Comparison of ENCODE assay signal across 21 cellular contexts in genomic region chr3:13634615-13635014, GRCh38.
DNase-seq lines count a peak whose midpoint lies in the region; ATAC-seq and TF ChIP-seq lines count a peak whose summit lies in the region.
"Had no signal": no experiment of that assay in that cellular context is flagged by ENCODE, and none has a peak within 500 bp of the region (broad histone marks: within the 10 kb centered on the region; RNA-seq: fewer than 3 reads in every experiment).

No MANE protein-coding gene starts in this region.

- no peak overlapping the region for H3K4me3 ChIP-seq in BLaER1
- H3K4me3 ChIP-seq in osteoblast (ENCODE audit: insufficient read depth, low read length): no peak overlapping the region
- H3K4me3 ChIP-seq: BLaER1 treated with 17β-estradiol and CSF1 and Interleukin-3, amounts not matched to agents 10 nM and 100 nM; GM12878 had no signal

- H3K9ac ChIP-seq in BLaER1: no peak overlapping the region
- H3K9ac ChIP-seq: BLaER1 treated with 17β-estradiol and CSF1 and Interleukin-3, amounts not matched to agents 10 nM and 100 nM had no signal

- peaks cover 26% of the 10 kb centered on the region for H3K4me1 ChIP-seq in BLaER1
- H3K4me1 ChIP-seq in osteoblast (ENCODE audit: insufficient read depth, low read length): no peaks in the 10 kb centered on the region
- H3K4me1 ChIP-seq: BE2C had no signal

- no peak overlapping the region for H2AFZ ChIP-seq in osteoblast (ENCODE audit: low read length)

- no peaks in the 10 kb centered on the region for H3K79me2 ChIP-seq in osteoblast (ENCODE audit: insufficient read depth, low read length)

- 0 out of 2 replicates have a peak overlapping the region, but pooled peaks have one; percentile 5 for H3K4me2 ChIP-seq in BLaER1
- no peak overlapping the region for H3K4me2 ChIP-seq in osteoblast (ENCODE audit: insufficient read depth, low read length)

- DNase-seq in RWPE1 (ENCODE audit: low spot score) (no peak), osteoblast (ENCODE audit: insufficient read length, low spot score, missing footprints) (peak; percentile 80)
- DNase-seq in activated CD8-positive, alpha-beta memory T cell treated with anti-CD3 and anti-CD28 coated beads for 24 hours: no peak
- DNase-seq: 8988T; ACHN; BE2C; CD4-positive, alpha-beta memory T cell; CD4-positive, CD25-positive, alpha-beta regulatory T cell; CD8-positive, alpha-beta memory T cell; COR-L47; DMS 273 treated with DMSO at 0.1 percent for 48 hours; DMS153; DMS53; DMS79; DND-41; EL; GDM1 had no signal

- no peak for ATAC-seq in GM21360 (IDR thresholded peaks at IDR 0.05; ENCODE audit: unreplicated experiment)
- ATAC-seq: GM12878 had no signal

- no peak for TF ChIP-seq CTCF in RWPE1 (conservative IDR thresholded peaks at IDR 0.05; ENCODE audit: low read depth)
- TF ChIP-seq CTCF in osteoblast (IDR thresholded peaks at IDR 0.05; ENCODE audit: extremely low read depth, low read depth, low read length): no peak

- CTCF ChIA-PET in RWPE1 (lab: Yijun Ruan, JAX): no interaction called here

- H3K36me3 ChIP-seq in BLaER1: no peaks in the 10 kb centered on the region
- H3K36me3 ChIP-seq in osteoblast (ENCODE audit: insufficient read depth, low read length): no peaks in the 10 kb centered on the region
- H3K36me3 ChIP-seq: BE2C; BLaER1 treated with 17β-estradiol and CSF1 and Interleukin-3, amounts not matched to agents 10 nM and 100 nM had no signal

- H4K20me1 ChIP-seq in BLaER1 (no peaks in the 10 kb centered on the region), osteoblast (ENCODE audit: insufficient read depth, low read length) (no peaks in the 10 kb centered on the region)
- H4K20me1 ChIP-seq: BLaER1 treated with 17β-estradiol and CSF1 and Interleukin-3, amounts not matched to agents 10 nM and 100 nM had no signal

- POLR2A ChIA-PET in RWPE1 (lab: Yijun Ruan, JAX; ENCODE audit: low non-redundant PET): no interaction called here

- H3K27ac ChIP-seq in BLaER1: no peak overlapping the region
- peak overlapping the region; percentile 32; the same call in 1 of the 2 replicates for H3K27ac ChIP-seq in RWPE1
- H3K27ac ChIP-seq in osteoblast (ENCODE audit: low read depth, low read length): no peak overlapping the region
- H3K27ac ChIP-seq: BLaER1 treated with 17β-estradiol and CSF1 and Interleukin-3, amounts not matched to agents 10 nM and 100 nM had no signal

- H3K9me3 ChIP-seq in BLaER1: no peaks in the 10 kb centered on the region
- H3K9me3 ChIP-seq in osteoblast (ENCODE audit: low read depth, low read length): no peaks in the 10 kb centered on the region
- H3K9me3 ChIP-seq: BE2C; BLaER1 treated with 17β-estradiol and CSF1 and Interleukin-3, amounts not matched to agents 10 nM and 100 nM had no signal

- no peaks in the 10 kb centered on the region for H3K27me3 ChIP-seq in BLaER1
- H3K27me3 ChIP-seq in osteoblast (ENCODE audit: insufficient read depth, low read length): no peaks in the 10 kb centered on the region
- H3K27me3 ChIP-seq: BE2C; BLaER1 treated with 17β-estradiol and CSF1 and Interleukin-3, amounts not matched to agents 10 nM and 100 nM had no signal
